Comparison of ENCODE assay signal across 2 cellular contexts in genomic region chr9:128819716-128820664, GRCh38.
TF ChIP-seq lines count a peak whose summit lies in the region.

No MANE protein-coding gene starts in this region.

TF ChIP-seq in HCT116, 20 proteins besides CTCF, POLR2A, EP300 and RAD21:
- TF ChIP-seq REST (IDR thresholded peaks at IDR 0.05; ENCODE audit: low read depth), result no peak
- no peak for TF ChIP-seq CEBPB (IDR thresholded peaks at IDR 0.05; ENCODE audit: low read depth)
- TF ChIP-seq ZNF274 (IDR thresholded peaks at IDR 0.05; ENCODE audit: low read depth, low read length), result no peak
- no peak for TF ChIP-seq YY1 (IDR thresholded peaks at IDR 0.05; ENCODE audit: extremely low read depth, insufficient replicate concordance, low read depth, low read length)
- TF ChIP-seq MAX (IDR thresholded peaks at IDR 0.05), result no peak

TF ChIP-seq in H1, 55 proteins besides CTCF, POLR2A, EP300 and RAD21:
- TF ChIP-seq FOSL1 (IDR thresholded peaks at IDR 0.05; ENCODE audit: insufficient read depth, low read depth, low read length) (no peak), E2F6 (IDR thresholded peaks at IDR 0.05) (no peak), SP2 (IDR thresholded peaks at IDR 0.05; ENCODE audit: low read length) (no peak), RXRA (IDR thresholded peaks at IDR 0.05; ENCODE audit: insufficient read depth, low read depth, low read length) (no peak), SP1 (IDR thresholded peaks at IDR 0.05; ENCODE audit: low read depth, low read length) (no peak), HDAC6 (IDR thresholded peaks at IDR 0.05; ENCODE audit: low read depth, low read length) (no peak), HDAC2 (IDR thresholded peaks at IDR 0.05; ENCODE audit: borderline replicate concordance in 1 of 2, low read depth in 2 of 2, low read length in 2 of 2) (no peak), TBP (IDR thresholded peaks at IDR 0.05; ENCODE audit: low read depth, low read length) (no peak), MAFK (IDR thresholded peaks at IDR 0.05; ENCODE audit: low read depth, low read length) (no peak), ZNF274 (IDR thresholded peaks at IDR 0.05; ENCODE audit: borderline replicate concordance, extremely low read depth, low read length) (no peak), YY1 (IDR thresholded peaks at IDR 0.05; ENCODE audit: low read depth, low read length) (no peak), SRF (IDR thresholded peaks at IDR 0.05; ENCODE audit: low read depth, low read length) (no peak), POU5F1 (IDR thresholded peaks at IDR 0.05; ENCODE audit: low read depth, low read length) (no peak)
